ENCODE assay signal across 20 cellular contexts in the genomic region with DNA sequence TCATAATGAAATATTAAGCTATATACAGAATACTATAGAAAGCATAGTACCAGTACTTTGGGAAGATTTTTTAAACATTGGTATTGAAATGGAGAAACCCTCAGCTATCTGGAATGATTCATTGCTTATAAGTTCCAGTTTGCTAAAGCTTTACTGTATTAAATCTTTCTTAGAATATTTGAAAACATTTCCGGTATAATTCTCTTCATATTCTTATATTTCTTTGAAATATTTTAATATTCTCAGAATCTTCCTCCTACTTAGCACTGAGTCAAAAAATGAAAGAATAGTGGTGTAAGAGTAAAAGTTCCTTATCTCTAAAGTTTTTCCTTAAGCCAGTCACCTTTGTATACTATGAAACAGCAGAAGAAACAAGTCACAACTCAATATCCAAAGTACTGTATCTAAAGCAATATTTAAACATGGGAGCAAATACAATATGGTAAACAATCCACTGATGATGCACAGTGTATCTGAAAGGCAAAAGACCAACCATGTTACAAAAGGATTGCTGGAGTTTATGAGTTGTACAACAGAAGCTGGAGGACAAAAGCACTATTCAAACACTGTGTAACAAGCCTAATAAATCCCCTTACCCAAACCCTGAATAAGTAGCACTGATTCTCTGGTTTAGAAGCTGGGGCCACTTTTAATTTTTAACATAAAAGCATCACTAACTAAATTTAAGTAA.
DNase-seq lines count a peak whose midpoint lies in the region; ATAC-seq, FAIRE-seq and TF ChIP-seq lines count a peak whose summit lies in the region.
"Had no signal": no experiment of that assay in that cellular context is flagged by ENCODE, and none has a peak within 500 bp of the region (broad histone marks: within the 10 kb centered on the region; RNA-seq: fewer than 3 reads in every experiment).

No MANE protein-coding gene starts in this region.

- H3K4me1 Mint-ChIP-seq in CD4-positive, CD25-positive, alpha-beta regulatory T cell, result peaks cover 33 to 64% (median 50%) of the 10 kb centered on the region in 4 donors
- H3K4me1 Mint-ChIP-seq in activated CD4-positive, alpha-beta memory T cell treated with anti-CD3 and anti-CD28 coated beads for 36 hours (ENCODE audit: low read depth), result peaks cover 67% of the 10 kb centered on the region

- H3K4me1 ChIP-seq in ACC112 (ENCODE audit: control insufficient read depth, insufficient read depth, low read length, unreplicated experiment) (peaks cover 29% of the 10 kb centered on the region), hepatocyte (ENCODE audit: insufficient read depth) (no peaks in the 10 kb centered on the region)
- H3K4me1 ChIP-seq in CD4-positive, CD25-positive, alpha-beta regulatory T cell (ENCODE audit: control insufficient read depth, insufficient read depth, low read length, poor library complexity, severe bottlenecking), result peaks cover 53% of the 10 kb centered on the region
- H3K4me1 ChIP-seq: pancreas had no signal

- H3K4me3 ChIP-seq in ACC112 (ENCODE audit: low read depth, low read length) (no peak overlapping the region), hepatocyte (no peak overlapping the region)
- H3K4me3 ChIP-seq in CD4-positive, CD25-positive, alpha-beta regulatory T cell (ENCODE audit: low read depth, low read length), result peak overlapping the region; percentile 39
- H3K4me3 ChIP-seq: heart left ventricle, K562, lung, pancreas had no signal

- H3K27me3 Mint-ChIP-seq in CD4-positive, CD25-positive, alpha-beta regulatory T cell, result no peaks in the 10 kb centered on the region
- H3K27me3 Mint-ChIP-seq in activated CD4-positive, alpha-beta memory T cell treated with anti-CD3 and anti-CD28 coated beads for 36 hours, result no peaks in the 10 kb centered on the region
- H3K27me3 Mint-ChIP-seq: activated B cell treated with CpG ODN at 0.5 μM for 24 hours had no signal

- peak overlapping the region in 1 of 3 donors; percentile 39 for H3K27ac Mint-ChIP-seq in CD4-positive, CD25-positive, alpha-beta regulatory T cell
- peak overlapping the region; percentile 46 for H3K27ac Mint-ChIP-seq in activated CD4-positive, alpha-beta memory T cell treated with anti-CD3 and anti-CD28 coated beads for 36 hours
- H3K27ac Mint-ChIP-seq: activated B cell treated with CpG ODN at 0.5 μM for 24 hours had no signal

- TF ChIP-seq CTCF in hepatocyte (IDR thresholded peaks at IDR 0.05; ENCODE audit: poor library complexity) (no peak), GM13976 (IDR thresholded peaks at IDR 0.05; ENCODE audit: borderline replicate concordance, control extremely low read depth, extremely low read depth, insufficient read depth, missing control alignments) (no peak)

- H3K36me3 ChIP-seq in ACC112 (ENCODE audit: insufficient read depth, low read length), result 0 out of 2 replicates have a peak, but pooled peaks cover 8% of the 10 kb centered on the region
- no peaks in the 10 kb centered on the region for H3K36me3 ChIP-seq in CD4-positive, CD25-positive, alpha-beta regulatory T cell (ENCODE audit: control insufficient read depth, insufficient read depth, low read length)
- peaks cover 5% of the 10 kb centered on the region for H3K36me3 ChIP-seq in hepatocyte (replicated peaks; ENCODE audit: insufficient read depth, low read depth)

- H2AFZ ChIP-seq in ACC112 (ENCODE audit: low read length, unreplicated experiment) (no peak overlapping the region), hepatocyte (no peak overlapping the region)

- CTCF ChIA-PET in activated CD4-positive, alpha-beta memory T cell treated with anti-CD3 and anti-CD28 coated beads for 36 hours (lab: Charles Lee), result interaction anchor here (1.1 to 2.1 kb wide), 6 partner anchors 10 to 104 kb away, joined by 3 to 9 read pairs (median 4); no protein-coding TSS in a partner anchor

- H3K27ac ChIP-seq in ACC112 (ENCODE audit: low read depth, low read length) (0 out of 2 replicates have a peak overlapping the region, but pooled peaks have one; percentile 30), hepatocyte (no peak overlapping the region)
- H3K27ac ChIP-seq in CD4-positive, CD25-positive, alpha-beta regulatory T cell (ENCODE audit: insufficient read depth, low read length, poor library complexity, severe bottlenecking), result peak overlapping the region; percentile 34
- H3K27ac ChIP-seq: heart left ventricle, pancreas had no signal

- peak in 1 of 3 donors; percentile 72 for DNase-seq in CD4-positive, CD25-positive, alpha-beta regulatory T cell
- no peak for DNase-seq in activated CD4-positive, alpha-beta memory T cell treated with anti-CD3 and anti-CD28 coated beads for 36 hours
- DNase-seq in hepatocyte (ENCODE audit: low spot score) (no peak), sciatic nerve (ENCODE audit: low spot score) (no peak), GM13976 (ENCODE audit: low spot score) (no peak)
- DNase-seq: activated B cell treated with CpG ODN at 0.5 μM for 24 hours; effector memory CD4-positive, alpha-beta T cell; heart left ventricle; immature natural killer cell; MV-4-11; NCI-H187 treated with DMSO at 0.1 percent for 48 hours; NCI-H446; pancreas had no signal

- 100% methylated on average over 1 of the region's 1 CpG for WGBS in hepatocyte (ENCODE audit: low lambda C conversion rate, missing lambda C conversion rate)

- H4K20me1 ChIP-seq in hepatocyte (ENCODE audit: insufficient read depth, poor library complexity, severe bottlenecking), result no peaks in the 10 kb centered on the region

- H3K4me3 Mint-ChIP-seq in CD4-positive, CD25-positive, alpha-beta regulatory T cell, result peak overlapping the region in 3 of 4 donors; percentile 30 to 46 (median 31)
- no peak overlapping the region for H3K4me3 Mint-ChIP-seq in activated CD4-positive, alpha-beta memory T cell treated with anti-CD3 and anti-CD28 coated beads for 36 hours
- H3K4me3 Mint-ChIP-seq: activated B cell treated with CpG ODN at 0.5 μM for 24 hours, immature natural killer cell had no signal

- intact Hi-C loops in activated CD4-positive, alpha-beta memory T cell treated with anti-CD3 and anti-CD28 coated beads for 36 hours (cut with micrococcal nuclease), result loop anchor here (2.0 to 10.0 kb wide), 2 partner anchors 59 to 87 kb away; no protein-coding TSS in a partner anchor
- intact Hi-C loops in sciatic nerve (cut with DNase I), result no loop called here

- H3K79me2 ChIP-seq in ACC112 (ENCODE audit: control insufficient read depth, insufficient read depth, low read length, unreplicated experiment) (no peaks in the 10 kb centered on the region), hepatocyte (no peaks in the 10 kb centered on the region)

- H3K36me3 Mint-ChIP-seq in CD4-positive, CD25-positive, alpha-beta regulatory T cell, result peaks cover 12% of the 10 kb centered on the region
- H3K36me3 Mint-ChIP-seq in activated CD4-positive, alpha-beta memory T cell treated with anti-CD3 and anti-CD28 coated beads for 36 hours, result peaks cover 9% of the 10 kb centered on the region

- ATAC-seq in CD4-positive, CD25-positive, alpha-beta regulatory T cell (ENCODE audit: low read depth in 2 of 2), result peak; percentile 60 to 64
- no peak for ATAC-seq in sciatic nerve
- ATAC-seq: HCT116, heart left ventricle, K562, pancreas had no signal

- H3K9me3 Mint-ChIP-seq in CD4-positive, CD25-positive, alpha-beta regulatory T cell, result no peaks in the 10 kb centered on the region
- H3K9me3 Mint-ChIP-seq in activated CD4-positive, alpha-beta memory T cell treated with anti-CD3 and anti-CD28 coated beads for 36 hours, result no peaks in the 10 kb centered on the region
- H3K9me3 Mint-ChIP-seq: activated B cell treated with CpG ODN at 0.5 μM for 24 hours, immature natural killer cell had no signal

- in situ Hi-C loops in GM13976 (cut with MboI; ENCODE audit: low sequenced_read_pairs, unreplicated experiment), result no loop called here

- POLR2A ChIA-PET in activated CD4-positive, alpha-beta memory T cell treated with anti-CD3 and anti-CD28 coated beads for 36 hours (lab: Charles Lee), result interaction anchor here (1.1 to 8.2 kb wide), 5 partner anchors 22 to 105 kb away, joined by 3 to 72 read pairs (median 20); no protein-coding TSS in a partner anchor

- H3K4me2 ChIP-seq in hepatocyte, result no peak overlapping the region

- no peaks in the 10 kb centered on the region for H3K27me3 ChIP-seq in ACC112 (ENCODE audit: insufficient read depth, low read length)
- H3K27me3 ChIP-seq in CD4-positive, CD25-positive, alpha-beta regulatory T cell (ENCODE audit: control insufficient read depth, insufficient read depth, low read length), result no peaks in the 10 kb centered on the region
- H3K27me3 ChIP-seq in hepatocyte, result no peaks in the 10 kb centered on the region
- H3K27me3 ChIP-seq: heart left ventricle, pancreas had no signal

- peak; percentile 55 for FAIRE-seq in islet of Langerhans (lab: Jason Lieb, UNC)
- FAIRE-seq: D721Med, G401.6, K562, pancreas had no signal

- H3K9me2 ChIP-seq in hepatocyte (replicated peaks; ENCODE audit: insufficient read depth), result no peaks in the 10 kb centered on the region

- no peaks in the 10 kb centered on the region for H3K9me3 ChIP-seq in CD4-positive, CD25-positive, alpha-beta regulatory T cell (ENCODE audit: control insufficient read depth in 2 of 2, low read length in 2 of 2)
- H3K9me3 ChIP-seq in hepatocyte (ENCODE audit: low read depth), result no peaks in the 10 kb centered on the region
- H3K9me3 ChIP-seq: heart left ventricle had no signal
